In the genomic region with DNA sequence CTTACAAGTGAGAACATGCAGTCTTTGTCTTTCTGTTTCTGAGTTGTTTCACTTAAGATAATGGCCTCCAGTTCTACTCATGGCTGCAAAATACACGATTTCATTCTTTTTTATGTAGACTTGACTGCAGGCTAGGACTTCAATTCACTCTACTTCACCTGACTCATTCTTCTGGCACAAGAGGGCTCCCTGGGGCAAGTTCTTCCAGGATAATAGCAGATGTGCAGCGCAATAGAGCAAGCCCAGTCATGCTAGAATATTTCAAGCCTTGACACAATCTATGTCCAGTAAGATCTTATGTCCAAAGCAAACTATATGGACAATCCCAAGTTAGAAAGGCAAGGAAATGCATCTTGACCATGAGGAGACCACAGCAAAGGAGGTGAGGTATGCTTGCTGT, we compare ENCODE assay signal across 11 cellular contexts.
A peak's percentile ranks its signal among the peaks of the same experiment; 100 is the strongest.
DNase-seq lines count a peak whose midpoint lies in the region; ATAC-seq, FAIRE-seq and TF ChIP-seq lines count a peak whose summit lies in the region.
"Had no signal": no experiment of that assay in that cellular context is flagged by ENCODE, and none has a peak within 500 bp of the region (broad histone marks: within the 10 kb centered on the region; RNA-seq: fewer than 3 reads in every experiment).

No MANE protein-coding gene starts in this region.

- FAIRE-seq in astrocyte (lab: Jason Lieb, UNC), result peak; percentile 47

- H3K27me3 ChIP-seq in astrocyte (ENCODE audit: insufficient read depth, low read length) (no peaks in the 10 kb centered on the region), left lung (no peaks in the 10 kb centered on the region), colonic mucosa (no peaks in the 10 kb centered on the region)
- H3K27me3 ChIP-seq: cardiac muscle cell, right atrium auricular region had no signal

- TF ChIP-seq CTCF in astrocyte (IDR thresholded peaks at IDR 0.05; ENCODE audit: insufficient read depth, low read depth, low read length) (no peak), left lung (IDR thresholded peaks at IDR 0.05) (no peak), colonic mucosa (IDR thresholded peaks at IDR 0.05) (no peak)

- no peaks in the 10 kb centered on the region for H3K9me3 ChIP-seq in astrocyte (ENCODE audit: insufficient read depth, low read depth, low read length)
- peaks cover 0 to 2% of the 10 kb centered on the region in 2 donors for H3K9me3 ChIP-seq in left lung
- no peaks in the 10 kb centered on the region for H3K9me3 ChIP-seq in colonic mucosa
- H3K9me3 ChIP-seq: right atrium auricular region had no signal

- H3K4me1 ChIP-seq in astrocyte (ENCODE audit: insufficient read depth, low read length) (peaks cover 16% of the 10 kb centered on the region), left lung (no peaks in the 10 kb centered on the region), colonic mucosa (no peaks in the 10 kb centered on the region)
- H3K4me1 ChIP-seq: right atrium auricular region had no signal

- H3K4me3 ChIP-seq in astrocyte (ENCODE audit: insufficient read depth, low read depth, low read length) (no peak overlapping the region), left lung (no peak overlapping the region), colonic mucosa (no peak overlapping the region)
- H3K4me3 ChIP-seq: cardiac muscle cell, right atrium auricular region had no signal

- H3K4me1 Mint-ChIP-seq in astrocyte (ENCODE audit: low read depth, unreplicated experiment), result peaks cover 17% of the 10 kb centered on the region
- H3K4me1 Mint-ChIP-seq: memory B cell had no signal

- peak overlapping the region; percentile 15 for H3K27ac Mint-ChIP-seq in astrocyte (ENCODE audit: unreplicated experiment)
- H3K27ac Mint-ChIP-seq: memory B cell had no signal

- no peaks in the 10 kb centered on the region for H3K36me3 Mint-ChIP-seq in astrocyte (ENCODE audit: low read depth, unreplicated experiment)
- H3K36me3 Mint-ChIP-seq: memory B cell had no signal

- ATAC-seq in left lung, result peak; percentile 17
- ATAC-seq in GM21723 (IDR thresholded peaks at IDR 0.05; ENCODE audit: unreplicated experiment), result no peak

- H3K9ac ChIP-seq in astrocyte (ENCODE audit: low read length) (no peak overlapping the region), colonic mucosa (ENCODE audit: low read depth in 2 of 2, low read length in 2 of 2) (no peak overlapping the region)

- peak overlapping the region; percentile 54 for H3K27ac ChIP-seq in astrocyte (ENCODE audit: low read depth, low read length)
- H3K27ac ChIP-seq in left lung, result no peak overlapping the region
- H3K27ac ChIP-seq in colonic mucosa, result no peak overlapping the region
- H3K27ac ChIP-seq: cardiac muscle cell, right atrium auricular region had no signal

- no peak overlapping the region for H3K4me3 Mint-ChIP-seq in astrocyte (ENCODE audit: unreplicated experiment)
- H3K4me3 Mint-ChIP-seq: memory B cell had no signal

- H3K4me2 ChIP-seq in astrocyte (ENCODE audit: low read length), result peak overlapping the region; percentile 52

- peak; percentile 71 for DNase-seq in AG20443 (ENCODE audit: low spot score)
- peak; percentile 73 for DNase-seq in HT1080 (ENCODE audit: low read depth)
- DNase-seq in astrocyte (ENCODE audit: low read depth), result peak; percentile 85
- DNase-seq in left lung, result no peak
- DNase-seq in colonic mucosa, result no peak
- no peak for DNase-seq in Kasumi-1 (lab: John Stamatoyannopoulos, UW)
- no peak for DNase-seq in putamen (ENCODE audit: low spot score)

- no peaks in the 10 kb centered on the region for H4K20me1 ChIP-seq in astrocyte (ENCODE audit: insufficient read depth, low read length)

- no peaks in the 10 kb centered on the region for H3K79me2 ChIP-seq in astrocyte (ENCODE audit: insufficient read depth, low read length)

- H2AFZ ChIP-seq in astrocyte (ENCODE audit: low read depth, low read length), result no peak overlapping the region

- intact Hi-C loops in left lung (cut with DNase I) (no loop called here), colonic mucosa (cut with DNase I) (no loop called here)

- peaks cover 3% of the 10 kb centered on the region for H3K9me3 Mint-ChIP-seq in astrocyte (ENCODE audit: unreplicated experiment)

- no peaks in the 10 kb centered on the region for H3K36me3 ChIP-seq in astrocyte (ENCODE audit: insufficient read depth, low read length)
- H3K36me3 ChIP-seq in left lung, result no peaks in the 10 kb centered on the region
- H3K36me3 ChIP-seq in colonic mucosa, result no peaks in the 10 kb centered on the region
- H3K36me3 ChIP-seq: cardiac muscle cell, right atrium auricular region had no signal

- H3K27me3 Mint-ChIP-seq in astrocyte (ENCODE audit: low read depth, unreplicated experiment), result no peaks in the 10 kb centered on the region

Comparison
In these comparisons a context has a peak if more than half of its experiments do, and no peak if none do; other contexts are left out.
1. DNase-seq: peak in AG20443 (single experiment), HT1080 (single experiment) and astrocyte (single experiment); none in left lung (0 of 2), colonic mucosa (single experiment), Kasumi-1 (0 of 2) and putamen (single experiment).